Comparison of ENCODE assay signal across 1 cellular context in the genomic region with DNA sequence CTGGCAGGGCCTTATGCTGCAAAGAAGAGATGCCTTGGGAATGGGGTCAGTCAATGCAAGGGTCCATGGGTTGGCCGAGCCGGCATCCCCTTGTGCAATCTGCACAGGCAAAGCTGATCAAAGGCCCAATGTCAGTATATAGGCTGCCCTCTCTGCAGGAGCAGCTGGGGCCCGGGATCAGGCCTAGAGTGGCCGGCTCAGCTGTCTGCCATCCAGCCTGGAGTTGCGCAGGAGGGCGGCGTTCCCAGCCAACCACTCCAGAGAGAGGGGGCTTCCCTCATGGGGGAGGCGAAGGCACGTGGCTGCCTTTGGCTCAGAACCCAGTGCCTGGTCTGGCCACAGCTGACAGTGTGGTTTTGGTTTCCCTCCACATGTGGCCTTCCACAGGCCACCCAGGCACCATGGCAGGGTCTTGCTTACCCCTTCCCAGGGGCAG.
TF ChIP-seq lines count a peak whose summit lies in the region.

No MANE protein-coding gene starts in this region.

TF ChIP-seq in SK-N-SH, 30 proteins besides CTCF, POLR2A, EP300 and RAD21:
- TF ChIP-seq, protein P1, sequence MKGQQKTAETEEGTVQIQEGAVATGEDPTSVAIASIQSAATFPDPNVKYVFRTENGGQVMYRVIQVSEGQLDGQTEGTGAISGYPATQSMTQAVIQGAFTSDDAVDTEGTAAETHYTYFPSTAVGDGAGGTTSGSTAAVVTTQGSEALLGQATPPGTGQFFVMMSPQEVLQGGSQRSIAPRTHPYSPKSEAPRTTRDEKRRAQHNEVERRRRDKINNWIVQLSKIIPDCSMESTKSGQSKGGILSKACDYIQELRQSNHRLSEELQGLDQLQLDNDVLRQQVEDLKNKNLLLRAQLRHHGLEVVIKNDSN (IDR thresholded peaks at IDR 0.05; ENCODE audit: borderline replicate concordance, low read depth), result no peak
- TF ChIP-seq, protein P2, sequence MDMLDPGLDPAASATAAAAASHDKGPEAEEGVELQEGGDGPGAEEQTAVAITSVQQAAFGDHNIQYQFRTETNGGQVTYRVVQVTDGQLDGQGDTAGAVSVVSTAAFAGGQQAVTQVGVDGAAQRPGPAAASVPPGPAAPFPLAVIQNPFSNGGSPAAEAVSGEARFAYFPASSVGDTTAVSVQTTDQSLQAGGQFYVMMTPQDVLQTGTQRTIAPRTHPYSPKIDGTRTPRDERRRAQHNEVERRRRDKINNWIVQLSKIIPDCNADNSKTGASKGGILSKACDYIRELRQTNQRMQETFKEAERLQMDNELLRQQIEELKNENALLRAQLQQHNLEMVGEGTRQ (IDR thresholded peaks at IDR 0.05; ENCODE audit: borderline replicate concordance, low read depth, low read length), result no peak
- TF ChIP-seq TEAD4 (IDR thresholded peaks at IDR 0.05; ENCODE audit: borderline replicate concordance, insufficient read depth), result no peak
- TF ChIP-seq GATA2 (CRISPR knock-in tag; IDR thresholded peaks at IDR 0.05), result no peak
- no peak for TF ChIP-seq TAF1 (IDR thresholded peaks at IDR 0.05; ENCODE audit: borderline replicate concordance, low read depth, low read length)
- TF ChIP-seq POLR2AphosphoS5 (IDR thresholded peaks at IDR 0.05; ENCODE audit: low read depth, low read length), result no peak
- TF ChIP-seq RXRA (IDR thresholded peaks at IDR 0.05; ENCODE audit: borderline replicate concordance, low read depth), result no peak
- no peak for TF ChIP-seq SIN3A (IDR thresholded peaks at IDR 0.05; ENCODE audit: borderline replicate concordance, low read depth, low read length)
- no peak for TF ChIP-seq GABPA (IDR thresholded peaks at IDR 0.05; ENCODE audit: low read depth)
- TF ChIP-seq, protein P3, sequence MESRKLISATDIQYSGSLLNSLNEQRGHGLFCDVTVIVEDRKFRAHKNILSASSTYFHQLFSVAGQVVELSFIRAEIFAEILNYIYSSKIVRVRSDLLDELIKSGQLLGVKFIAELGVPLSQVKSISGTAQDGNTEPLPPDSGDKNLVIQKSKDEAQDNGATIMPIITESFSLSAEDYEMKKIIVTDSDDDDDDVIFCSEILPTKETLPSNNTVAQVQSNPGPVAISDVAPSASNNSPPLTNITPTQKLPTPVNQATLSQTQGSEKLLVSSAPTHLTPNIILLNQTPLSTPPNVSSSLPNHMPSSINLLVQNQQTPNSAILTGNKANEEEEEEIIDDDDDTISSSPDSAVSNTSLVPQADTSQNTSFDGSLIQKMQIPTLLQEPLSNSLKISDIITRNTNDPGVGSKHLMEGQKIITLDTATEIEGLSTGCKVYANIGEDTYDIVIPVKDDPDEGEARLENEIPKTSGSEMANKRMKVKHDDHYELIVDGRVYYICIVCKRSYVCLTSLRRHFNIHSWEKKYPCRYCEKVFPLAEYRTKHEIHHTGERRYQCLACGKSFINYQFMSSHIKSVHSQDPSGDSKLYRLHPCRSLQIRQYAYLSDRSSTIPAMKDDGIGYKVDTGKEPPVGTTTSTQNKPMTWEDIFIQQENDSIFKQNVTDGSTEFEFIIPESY (IDR thresholded peaks at IDR 0.05; ENCODE audit: borderline replicate concordance, low read depth), result no peak
